Comparison of ENCODE assay signal across 28 cellular contexts in the genomic region with DNA sequence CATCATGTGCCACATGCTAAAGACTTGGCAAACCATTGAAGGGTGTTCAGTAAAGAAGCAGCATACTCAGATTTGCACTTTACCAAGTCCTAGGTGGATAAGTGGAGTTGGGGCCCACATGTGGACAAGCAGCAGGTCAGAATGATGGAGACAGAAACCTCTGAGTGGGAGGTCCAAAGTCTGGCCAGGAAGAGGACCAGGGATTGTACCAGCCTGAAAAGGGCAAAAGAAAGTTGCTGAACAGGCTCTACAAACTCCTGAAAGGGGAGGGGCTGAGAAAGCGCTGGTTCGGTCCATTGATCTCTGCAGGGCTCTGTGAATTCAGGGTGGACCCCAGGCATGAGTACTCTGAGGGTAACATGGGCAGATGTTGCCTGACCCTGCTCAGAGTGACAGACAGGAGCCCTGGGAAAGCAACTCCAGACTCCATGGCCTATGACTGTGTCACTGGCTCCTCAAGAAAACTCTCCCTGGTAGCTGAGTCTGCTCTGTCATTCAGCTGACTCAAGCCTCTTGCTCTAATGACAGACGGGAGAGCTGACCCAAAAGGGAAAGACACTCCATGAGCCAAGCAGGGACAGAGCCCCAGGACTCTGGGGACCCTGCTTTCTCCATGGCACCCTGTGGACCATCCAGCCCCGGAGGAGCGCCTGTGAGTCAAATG.
DNase-seq lines count a peak whose midpoint lies in the region; ATAC-seq and FAIRE-seq lines count a peak whose summit lies in the region.
"Had no signal": no experiment of that assay in that cellular context is flagged by ENCODE, and none has a peak within 500 bp of the region (broad histone marks: within the 10 kb centered on the region; RNA-seq: fewer than 3 reads in every experiment).

No MANE protein-coding gene starts in this region.

- FAIRE-seq in RCC 7860 (lab: Jason Lieb, UNC) (peak; percentile 30), small intestine (lab: Jason Lieb, UNC) (no peak)
- FAIRE-seq: frontal cortex had no signal

- no peak overlapping the region for H3K4me3 ChIP-seq in small intestine (ENCODE audit: low read depth in 1 of 2, low read length in 2 of 2)
- H3K4me3 ChIP-seq: lower lobe of right lung, MG63, upper lobe of left lung had no signal

- H3K4me1 ChIP-seq in small intestine (ENCODE audit: control insufficient read depth in 2 of 2, insufficient read depth in 1 of 2, low read depth in 1 of 2, low read length in 1 of 2) = no peaks in the 10 kb centered on the region
- H3K4me1 ChIP-seq: Caco-2 had no signal

- peak; percentile 19 for DNase-seq in DMS53 (lab: John Stamatoyannopoulos, UW)
- no peak for DNase-seq in DMS53 treated with DMSO at 0.1 percent for 48 hours (lab: John Stamatoyannopoulos, UW; ENCODE audit: unreplicated experiment)
- peak; percentile 59 for DNase-seq in RCC 7860 (ENCODE audit: low spot score)
- DNase-seq in kidney tubule cell (ENCODE audit: low spot score) = peak; percentile 55
- peak; percentile 50 for DNase-seq in small intestine
- no peak for DNase-seq in globus pallidus (ENCODE audit: low spot score)
- DNase-seq in NCI-H1092 treated with DMSO at 0.1 percent for 48 hours (lab: John Stamatoyannopoulos, UW) = no peak
- DNase-seq: activated B cell treated with CpG ODN at 0.5 μM for 24 hours; activated CD4-positive, alpha-beta T cell treated with anti-CD3 and anti-CD28 coated beads, Interleukin-2, amount 50 U/mL, for 1 hour; activated CD8-positive, alpha-beta memory T cell treated with anti-CD3 and anti-CD28 coated beads, Interleukin-2, amount 10 ng/mL, durations not matched to agents 7 days and 5 days; activated gamma-delta T cell treated with Interleukin-2 at 50 U/mL for 16 hours; activated T-cell treated with anti-CD3 and anti-CD28 coated beads, Interleukin-2, amount 50 U/mL, for 48 hours; DMS79 treated with DMSO at 0.1 percent for 48 hours; GDM1; lower lobe of right lung; MG63; NCI-H1417; NCI-H2029; NCI-H510A treated with DMSO at 0.1 percent for 48 hours; stimulated activated CD4-positive, alpha-beta T cell treated with anti-CD3 and anti-CD28 coated beads, Interleukin-4, amount 100 ng/mL, for 24 hours; T-cell; upper lobe of left lung had no signal

- no peak for ATAC-seq in HG03097 (IDR thresholded peaks at IDR 0.05; ENCODE audit: low FRiP score, unreplicated experiment)
- ATAC-seq: activated CD8-positive, alpha-beta memory T cell treated with anti-CD3 and anti-CD28 coated beads, Interleukin-2, amount 10 ng/mL, durations not matched to agents 7 days and 5 days; lower lobe of right lung; sciatic nerve; T-cell had no signal

- H3K36me3 ChIP-seq in small intestine (ENCODE audit: control insufficient read depth in 2 of 2, insufficient read depth in 2 of 2, low read length in 2 of 2) = no peaks in the 10 kb centered on the region
- H3K36me3 ChIP-seq: lower lobe of right lung, MG63, upper lobe of left lung had no signal

- WGBS in small intestine, 3 donors = 49 to 75% (median 67%) methylated on average over 5 of the region's 5 CpGs

- no peak overlapping the region for H3K27ac ChIP-seq in small intestine (ENCODE audit: low read depth in 1 of 2, low read length in 1 of 2)
- H3K27ac ChIP-seq: 22Rv1, C4-2B, lower lobe of right lung, upper lobe of left lung had no signal

- no peaks in the 10 kb centered on the region for H3K27me3 ChIP-seq in small intestine (ENCODE audit: control insufficient read depth in 2 of 2, insufficient read depth in 2 of 2, low read length in 2 of 2)
- H3K27me3 ChIP-seq: MG63, upper lobe of left lung had no signal

- no peaks in the 10 kb centered on the region for H3K9me3 ChIP-seq in small intestine (ENCODE audit: control insufficient read depth, low read depth)
- H3K9me3 ChIP-seq: Caco-2, lower lobe of right lung, MG63, upper lobe of left lung had no signal

Comparison
In these comparisons a context has a peak if more than half of its experiments do, and no peak if none do; other contexts are left out.
1. DNase-seq: peak in DMS53 (single experiment), RCC 7860 (single experiment), kidney tubule cell (single experiment) and small intestine (single experiment); none in DMS53 treated with DMSO at 0.1 percent for 48 hours (single experiment), globus pallidus (single experiment) and NCI-H1092 treated with DMSO at 0.1 percent for 48 hours (single experiment).